2 cellular contexts compared by ENCODE assay signal in the genomic region with DNA sequence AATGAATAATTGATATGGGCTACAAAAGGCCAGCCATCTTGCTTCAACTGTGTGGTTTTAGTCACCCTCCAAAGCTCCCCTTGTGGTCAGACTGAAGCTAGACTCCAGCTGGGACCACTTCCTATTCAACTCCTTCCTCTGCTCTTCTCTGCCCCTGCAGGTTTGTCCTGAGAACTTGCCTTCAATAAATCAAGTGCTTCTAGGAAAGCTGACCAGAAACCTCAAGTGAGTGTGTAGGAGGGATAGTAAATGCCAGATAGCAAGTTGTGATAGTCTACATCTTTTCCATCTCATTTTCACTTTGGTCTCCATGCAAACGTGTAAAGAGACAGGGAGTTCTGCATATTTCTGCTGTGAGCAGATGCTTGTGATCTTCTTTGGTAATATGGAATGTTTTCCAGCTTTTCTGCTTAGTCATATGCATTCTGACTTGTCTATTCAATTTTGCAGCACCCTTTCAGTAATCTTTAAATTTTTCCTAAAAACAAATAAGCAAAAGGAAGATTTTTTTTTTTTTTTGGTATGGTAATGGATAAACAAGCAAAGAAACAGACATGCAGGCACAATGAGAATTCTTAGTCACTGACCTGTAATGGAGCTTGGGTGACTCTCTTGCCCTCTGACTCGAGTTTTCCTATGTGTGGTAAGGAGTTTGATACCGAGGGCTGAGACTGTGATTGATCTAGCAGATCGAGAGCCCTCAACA.
TF ChIP-seq lines count a peak whose summit lies in the region.

No MANE protein-coding gene starts in this region.

TF ChIP-seq in SK-N-SH, 30 proteins besides CTCF, POLR2A, EP300 and RAD21 (continued from another document):
- TF ChIP-seq CHD2 (IDR thresholded peaks at IDR 0.05; ENCODE audit: low read length, partially characterized antibody) (no peak), FOXJ3 (CRISPR knock-in tag; IDR thresholded peaks at IDR 0.05) (no peak), GATA2 (CRISPR knock-in tag; IDR thresholded peaks at IDR 0.05) (no peak), TEAD4 (IDR thresholded peaks at IDR 0.05; ENCODE audit: borderline replicate concordance, insufficient read depth) (no peak), SMC3 (IDR thresholded peaks at IDR 0.05; ENCODE audit: low read depth, low read length) (no peak), MEF2A (IDR thresholded peaks at IDR 0.05; ENCODE audit: borderline replicate concordance, low read depth) (no peak)

TF ChIP-seq in SK-N-SH treated with all-trans-retinoic acid at 6 μM for 48 hours, 23 proteins besides CTCF, POLR2A, EP300 and RAD21 (continued from another document):
- TF ChIP-seq, protein P1, sequence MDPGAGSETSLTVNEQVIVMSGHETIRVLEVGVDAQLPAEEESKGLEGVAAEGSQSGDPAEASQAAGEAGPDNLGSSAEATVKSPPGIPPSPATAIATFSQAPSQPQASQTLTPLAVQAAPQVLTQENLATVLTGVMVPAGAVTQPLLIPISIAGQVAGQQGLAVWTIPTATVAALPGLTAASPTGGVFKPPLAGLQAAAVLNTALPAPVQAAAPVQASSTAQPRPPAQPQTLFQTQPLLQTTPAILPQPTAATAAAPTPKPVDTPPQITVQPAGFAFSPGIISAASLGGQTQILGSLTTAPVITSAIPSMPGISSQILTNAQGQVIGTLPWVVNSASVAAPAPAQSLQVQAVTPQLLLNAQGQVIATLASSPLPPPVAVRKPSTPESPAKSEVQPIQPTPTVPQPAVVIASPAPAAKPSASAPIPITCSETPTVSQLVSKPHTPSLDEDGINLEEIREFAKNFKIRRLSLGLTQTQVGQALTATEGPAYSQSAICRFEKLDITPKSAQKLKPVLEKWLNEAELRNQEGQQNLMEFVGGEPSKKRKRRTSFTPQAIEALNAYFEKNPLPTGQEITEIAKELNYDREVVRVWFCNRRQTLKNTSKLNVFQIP (CRISPR knock-in tag; IDR thresholded peaks at IDR 0.05; ENCODE audit: borderline replicate concordance, low read depth), result no peak
- TF ChIP-seq, protein P2, sequence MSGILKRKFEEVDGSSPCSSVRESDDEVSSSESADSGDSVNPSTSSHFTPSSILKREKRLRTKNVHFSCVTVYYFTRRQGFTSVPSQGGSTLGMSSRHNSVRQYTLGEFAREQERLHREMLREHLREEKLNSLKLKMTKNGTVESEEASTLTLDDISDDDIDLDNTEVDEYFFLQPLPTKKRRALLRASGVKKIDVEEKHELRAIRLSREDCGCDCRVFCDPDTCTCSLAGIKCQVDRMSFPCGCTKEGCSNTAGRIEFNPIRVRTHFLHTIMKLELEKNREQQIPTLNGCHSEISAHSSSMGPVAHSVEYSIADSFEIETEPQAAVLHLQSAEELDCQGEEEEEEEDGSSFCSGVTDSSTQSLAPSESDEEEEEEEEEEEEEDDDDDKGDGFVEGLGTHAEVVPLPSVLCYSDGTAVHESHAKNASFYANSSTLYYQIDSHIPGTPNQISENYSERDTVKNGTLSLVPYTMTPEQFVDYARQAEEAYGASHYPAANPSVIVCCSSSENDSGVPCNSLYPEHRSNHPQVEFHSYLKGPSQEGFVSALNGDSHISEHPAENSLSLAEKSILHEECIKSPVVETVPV (CRISPR knock-in tag; IDR thresholded peaks at IDR 0.05), result no peak
